In the genomic region with DNA sequence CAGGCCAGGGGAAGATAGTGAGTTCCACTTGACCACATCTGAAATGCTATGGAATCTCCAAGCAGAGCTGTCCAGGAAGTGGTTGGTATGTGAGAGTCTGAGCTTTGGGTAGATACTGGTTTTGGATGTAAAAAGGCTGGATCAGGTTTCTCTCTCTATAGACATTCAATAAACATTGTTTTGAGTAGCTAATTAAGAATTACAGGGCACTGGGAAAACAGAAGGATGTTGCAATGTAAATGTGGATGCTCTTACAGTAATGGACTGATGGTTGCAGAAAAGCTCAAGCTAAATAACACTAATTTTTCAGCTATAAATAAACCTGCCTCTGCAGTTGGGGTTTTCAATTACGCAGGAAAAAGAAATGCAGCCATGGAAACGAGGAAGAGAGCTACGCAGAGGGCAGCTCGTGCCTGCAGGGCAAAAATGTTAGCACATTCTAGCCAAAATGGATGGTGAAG, we compare ENCODE assay signal across 13 cellular contexts. TPM values are rescaled to one million over a fixed set of nuclear protein-coding genes. Genes with fewer than 3 reads are reported as not detected.
DNase-seq lines count a peak whose midpoint lies in the region; ATAC-seq and TF ChIP-seq lines count a peak whose summit lies in the region.
"Had no signal": no experiment of that assay in that cellular context is flagged by ENCODE, and none has a peak within 500 bp of the region (broad histone marks: within the 10 kb centered on the region; RNA-seq: fewer than 3 reads in every experiment).

No MANE protein-coding gene starts in this region.

- H3K9me3 ChIP-seq in HEK293 (ENCODE audit: control insufficient read depth, insufficient read depth, low read depth, low read length), result no peaks in the 10 kb centered on the region
- H3K9me3 ChIP-seq in SK-N-SH, result no peaks in the 10 kb centered on the region

- H4K20me1 ChIP-seq in SK-N-SH (ENCODE audit: insufficient read depth), result no peaks in the 10 kb centered on the region

- peak overlapping the region; percentile 48; the same call in 1 of the 2 replicates for H3K4me2 ChIP-seq in SK-N-SH

- DNase-seq in A172 (ENCODE audit: low spot score) (peak; percentile 36), SK-N-SH (no peak), fibroblast of villous mesenchyme (ENCODE audit: low read depth) (peak; percentile 84), H7 (no peak), NCI-H128 (lab: John Stamatoyannopoulos, UW; ENCODE audit: unreplicated experiment) (no peak)
- DNase-seq in activated CD8-positive, alpha-beta memory T cell treated with anti-CD3 and anti-CD28 coated beads, Interleukin-2, amount 50 U/mL, for 48 hours, result no peak
- DNase-seq: activated effector memory CD4-positive, alpha-beta T cell treated with Interleukin-2 at 50 U/mL for 16 hours; NCI-H187 treated with DMSO at 0.1 percent for 48 hours; stimulated activated CD4-positive, alpha-beta T cell treated with anti-CD3 and anti-CD28 coated beads, Interleukin-2, amount 100 ng/mL, for 48 hours had no signal

- H3K27ac ChIP-seq in HEK293 (ENCODE audit: extremely low read depth, low read depth, low read length) (no peak overlapping the region), SK-N-SH (ENCODE audit: low read depth in 2 of 2, low read length in 1 of 2) (peak overlapping the region; percentile 31 to 67; a peak in 3 of 4 replicates)

- H3K4me3 ChIP-seq in HEK293 (ENCODE audit: low read depth, low read length) (no peak overlapping the region), SK-N-SH (ENCODE audit: low read depth in 2 of 2, low read length in 1 of 2) (no peak overlapping the region), fibroblast of villous mesenchyme (ENCODE audit: low read depth, low read length) (no peak overlapping the region), H7 (ENCODE audit: insufficient read depth, low read depth, low read length) (no peak overlapping the region)

- no peak overlapping the region for H3K9ac ChIP-seq in SK-N-SH

- no peaks in the 10 kb centered on the region for H3K36me3 ChIP-seq in HEK293 (ENCODE audit: control insufficient read depth in 2 of 2, insufficient read depth in 1 of 2, low read length in 2 of 2)
- H3K36me3 ChIP-seq in SK-N-SH (replicated peaks in 1 of 2; ENCODE audit: control insufficient read depth in 1 of 2, insufficient read depth in 2 of 2, low read length in 1 of 2), result no peaks in the 10 kb centered on the region
- H3K36me3 ChIP-seq in H7 (replicated peaks; ENCODE audit: control insufficient read depth, insufficient read depth, low read length), result no peaks in the 10 kb centered on the region

- peaks cover 8% of the 10 kb centered on the region for H3F3A ChIP-seq in SK-N-SH (replicated peaks; ENCODE audit: insufficient read depth)

- no peaks in the 10 kb centered on the region for H3K9me2 ChIP-seq in SK-N-SH

- no peak for ATAC-seq in HG03280 (IDR thresholded peaks at IDR 0.05; ENCODE audit: unreplicated experiment)

- peak overlapping the region; percentile 69 for H2AFZ ChIP-seq in SK-N-SH (ENCODE audit: low read depth)

- POLR2A ChIA-PET in HEK293 (lab: Yijun Ruan, JAX) (no interaction called here), SK-N-SH (lab: Yijun Ruan, JAX) (interaction anchor here (0.5 kb wide), 1 partner anchor 10 kb away, joined by 4 read pairs; no protein-coding TSS in a partner anchor)

- WGBS in SK-N-SH (ENCODE audit: low lambda C conversion rate), result 60% methylated on average over 4 of the region's 4 CpGs

- no peaks in the 10 kb centered on the region for H3K79me2 ChIP-seq in SK-N-SH (ENCODE audit: insufficient read depth)

- TF ChIP-seq CTCF in HEK293 (tag by site-specific recombination; IDR thresholded peaks at IDR 0.05) (no peak), SK-N-SH (IDR thresholded peaks at IDR 0.05) (no peak), fibroblast of villous mesenchyme (IDR thresholded peaks at IDR 0.05; ENCODE audit: insufficient read depth, low read depth, low read length) (no peak)

- TF ChIP-seq RAD21 in SK-N-SH (IDR thresholded peaks at IDR 0.05; ENCODE audit: low read length), result no peak

- H3K27me3 ChIP-seq in SK-N-SH (ENCODE audit: insufficient read depth), result no peaks in the 10 kb centered on the region
- no peaks in the 10 kb centered on the region for H3K27me3 ChIP-seq in H7 (ENCODE audit: control insufficient read depth, insufficient read depth, low read length)

- CTCF ChIA-PET in HEK293 (lab: Yijun Ruan, JAX) (interaction anchor here (1.2 to 2.0 kb wide), 3 partner anchors 12 to 172 kb away, joined by 3 to 7 read pairs (median 4); no protein-coding TSS in a partner anchor), SK-N-SH (lab: Yijun Ruan, JAX) (interaction anchor here (1.0 to 2.2 kb wide), 4 partner anchors 10 to 266 kb away, joined by 3 to 11 read pairs (median 4); no protein-coding TSS in a partner anchor)

- H3K4me1 ChIP-seq in HEK293 (ENCODE audit: control insufficient read depth, insufficient read depth, low read length) (0 out of 2 replicates have a peak, but pooled peaks cover 3% of the 10 kb centered on the region), SK-N-SH (ENCODE audit: control insufficient read depth in 1 of 2, insufficient read depth in 2 of 2, low read depth in 1 of 2, low read length in 1 of 2) (peaks cover 12 to 13% of the 10 kb centered on the region in 2 experiments)

- TF ChIP-seq EP300 in SK-N-SH (IDR thresholded peaks at IDR 0.05; ENCODE audit: borderline replicate concordance in 1 of 2, low read depth in 1 of 2, low read length in 1 of 2), result no peak

TF ChIP-seq in HEK293, 187 proteins besides CTCF, POLR2A, EP300 and RAD21 (continues in another document):
- TF ChIP-seq HOXD13 (CRISPR knock-in tag; IDR thresholded peaks at IDR 0.05; ENCODE audit: borderline replicate concordance), result no peak
- peak; percentile 64 for TF ChIP-seq OSR2 (tag by site-specific recombination; IDR thresholded peaks at IDR 0.05)
- no peak for TF ChIP-seq ZNF501 (tag by site-specific recombination; IDR thresholded peaks at IDR 0.05)
- 0 out of 2 replicates have a peak, but pooled peaks have one; percentile 16 for TF ChIP-seq ZBTB17 (tag by site-specific recombination; IDR thresholded peaks at IDR 0.05)
- TF ChIP-seq ZNF561 (tag by site-specific recombination; IDR thresholded peaks at IDR 0.05; ENCODE audit: borderline replicate concordance), result no peak
- TF ChIP-seq, protein P1, sequence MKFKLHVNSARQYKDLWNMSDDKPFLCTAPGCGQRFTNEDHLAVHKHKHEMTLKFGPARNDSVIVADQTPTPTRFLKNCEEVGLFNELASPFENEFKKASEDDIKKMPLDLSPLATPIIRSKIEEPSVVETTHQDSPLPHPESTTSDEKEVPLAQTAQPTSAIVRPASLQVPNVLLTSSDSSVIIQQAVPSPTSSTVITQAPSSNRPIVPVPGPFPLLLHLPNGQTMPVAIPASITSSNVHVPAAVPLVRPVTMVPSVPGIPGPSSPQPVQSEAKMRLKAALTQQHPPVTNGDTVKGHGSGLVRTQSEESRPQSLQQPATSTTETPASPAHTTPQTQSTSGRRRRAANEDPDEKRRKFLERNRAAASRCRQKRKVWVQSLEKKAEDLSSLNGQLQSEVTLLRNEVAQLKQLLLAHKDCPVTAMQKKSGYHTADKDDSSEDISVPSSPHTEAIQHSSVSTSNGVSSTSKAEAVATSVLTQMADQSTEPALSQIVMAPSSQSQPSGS (tag by site-specific recombination; IDR thresholded peaks at IDR 0.05; ENCODE audit: low read depth), result no peak
- no peak for TF ChIP-seq ZNF248 (tag by site-specific recombination; IDR thresholded peaks at IDR 0.05)
- no peak for TF ChIP-seq ZNF785 (tag by site-specific recombination; IDR thresholded peaks at IDR 0.05)
- no peak for TF ChIP-seq KLF16 (tag by site-specific recombination; IDR thresholded peaks at IDR 0.05)
- no peak for TF ChIP-seq ZNF23 (tag by site-specific recombination; IDR thresholded peaks at IDR 0.05; ENCODE audit: borderline replicate concordance)
- TF ChIP-seq ZNF600 (tag by site-specific recombination; IDR thresholded peaks at IDR 0.05), result 0 out of 2 replicates have a peak, but pooled peaks have one; percentile 24
- no peak for TF ChIP-seq ZNF707 (tag by site-specific recombination; IDR thresholded peaks at IDR 0.05)

TF ChIP-seq in SK-N-SH, 30 proteins besides CTCF, POLR2A, EP300 and RAD21 (continues in another document):
- TF ChIP-seq TCF12 (IDR thresholded peaks at IDR 0.05) (0 out of 2 replicates have a peak, but pooled peaks have one; percentile 14), GATA2 (CRISPR knock-in tag; IDR thresholded peaks at IDR 0.05) (no peak), POLR2AphosphoS5 (IDR thresholded peaks at IDR 0.05; ENCODE audit: low read depth, low read length) (no peak), ELF1 (IDR thresholded peaks at IDR 0.05) (0 out of 2 replicates have a peak, but pooled peaks have one; percentile 25)
- TF ChIP-seq, protein P2, sequence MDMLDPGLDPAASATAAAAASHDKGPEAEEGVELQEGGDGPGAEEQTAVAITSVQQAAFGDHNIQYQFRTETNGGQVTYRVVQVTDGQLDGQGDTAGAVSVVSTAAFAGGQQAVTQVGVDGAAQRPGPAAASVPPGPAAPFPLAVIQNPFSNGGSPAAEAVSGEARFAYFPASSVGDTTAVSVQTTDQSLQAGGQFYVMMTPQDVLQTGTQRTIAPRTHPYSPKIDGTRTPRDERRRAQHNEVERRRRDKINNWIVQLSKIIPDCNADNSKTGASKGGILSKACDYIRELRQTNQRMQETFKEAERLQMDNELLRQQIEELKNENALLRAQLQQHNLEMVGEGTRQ (IDR thresholded peaks at IDR 0.05; ENCODE audit: borderline replicate concordance, low read depth, low read length), result no peak

RNA-seq across cellular contexts. Expression of a gene that starts 13.4 kb away (rescaled TPM):
- total RNA-seq in A172 (2014; rRNA removed; shearing (Covaris generic)), result 1.4 TPM in 1 of 2 replicates, not detected in the other
- polyA plus RNA-seq in SK-N-SH (2012; rRNA removed), result 0.05 and 0.26 TPM in 2 replicates
- polyA plus RNA-seq in SK-N-SH (2012; cell fraction: cytosol; rRNA removed), result 0.14 and 0.15 TPM in 2 replicates
- 0.05 and 0.07 TPM in 2 replicates for polyA plus RNA-seq in SK-N-SH (2012; cell fraction: nucleus; rRNA removed)
- total RNA-seq in fibroblast of villous mesenchyme, result under 0.01 TPM in 1 of 2 replicates, not detected in the other
- total RNA-seq in H7 (2014; rRNA removed; shearing (Covaris generic)), result 1.6 and 2.8 TPM in 2 replicates
- total RNA-seq: ureter had no signal
- polyA plus RNA-seq: esophagus had no signal

Comparison
In these comparisons a context has a peak if more than half of its experiments do, and no peak if none do; other contexts are left out.
1. DNase-seq: peak in A172 (single experiment) and fibroblast of villous mesenchyme (single experiment); none in SK-N-SH (single experiment), activated CD8-positive, alpha-beta memory T cell treated with anti-CD3 and anti-CD28 coated beads, Interleukin-2, amount 50 U/mL, for 48 hours (single experiment), H7 (single experiment) and NCI-H128 (single experiment).